In the genomic region with DNA sequence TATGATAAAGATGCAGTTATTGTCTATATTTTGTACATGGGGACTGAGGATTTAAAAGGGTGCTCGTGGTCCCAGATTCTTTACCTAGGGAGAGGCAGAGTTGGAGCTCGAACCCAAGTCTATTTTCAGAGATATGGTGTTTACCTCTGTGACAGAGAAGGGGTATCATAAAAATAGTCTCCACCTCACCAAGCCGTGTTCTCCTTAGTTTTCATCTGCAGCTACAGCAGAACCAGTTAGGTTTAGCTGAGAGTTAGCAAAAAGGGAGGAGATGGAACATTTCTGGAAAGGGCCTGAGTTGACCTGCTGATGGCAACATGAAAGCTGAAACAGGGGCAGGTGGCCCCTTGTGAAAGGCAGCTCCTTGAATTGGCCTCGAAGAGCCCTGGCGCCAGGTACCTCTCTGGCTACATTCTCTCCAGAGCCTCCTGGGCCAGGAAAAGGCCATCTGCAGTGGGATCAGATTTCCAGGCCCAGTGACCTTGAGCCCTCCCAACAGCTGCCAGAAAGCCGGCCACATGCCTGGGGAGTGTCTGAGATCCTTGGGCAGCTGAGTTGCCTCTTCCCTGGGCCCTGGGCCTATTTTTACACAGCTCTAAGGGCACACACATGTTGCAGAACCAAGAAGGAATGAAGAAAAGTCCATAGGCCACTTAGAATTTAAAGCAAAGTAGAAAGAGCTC, we compare ENCODE assay signal across 15 cellular contexts.
DNase-seq lines count a peak whose midpoint lies in the region; ATAC-seq and TF ChIP-seq lines count a peak whose summit lies in the region.
"Had no signal": no experiment of that assay in that cellular context is flagged by ENCODE, and none has a peak within 500 bp of the region (broad histone marks: within the 10 kb centered on the region; RNA-seq: fewer than 3 reads in every experiment).

No MANE protein-coding gene starts in this region.

- DNase-seq in G401 (ENCODE audit: low spot score) (peak; percentile 57), RPMI7951 (ENCODE audit: low read depth) (peak; percentile 45), Right ventricle myocardium superior (peak; percentile 44), gastrocnemius medialis (peak; percentile 82 to 95), KG1 (lab: John Stamatoyannopoulos, UW) (no peak), esophagus muscularis mucosa (ENCODE audit: extremely low spot score) (no peak), vagina (ENCODE audit: extremely low spot score in 2 of 2) (no peak)
- DNase-seq: activated naive CD4-positive, alpha-beta T cell treated with Interleukin-2 at 50 U/mL for 16 hours; brain microvascular endothelial cell; effector CD8-positive, alpha-beta T cell; NCI-H2227 treated with DMSO at 0.1 percent for 48 hours; OCI-M1; stimulated activated naive CD4-positive, alpha-beta T cell had no signal

- TF ChIP-seq CTCF in gastrocnemius medialis (IDR thresholded peaks at IDR 0.05 in 4 of 5, conservative IDR thresholded peaks at IDR 0.05 in 1 of 5), result no peak
- TF ChIP-seq CTCF in esophagus muscularis mucosa (IDR thresholded peaks at IDR 0.05), result no peak
- no peak for TF ChIP-seq CTCF in vagina (IDR thresholded peaks at IDR 0.05)

- in situ Hi-C loops in G401 (cut with HindIII; ENCODE audit: low sequenced_read_pairs), result no loop called here
- in situ Hi-C loops in gastrocnemius medialis (cut with MboI; ENCODE audit: low sequenced_read_pairs in 4 of 4), result no loop called here

- no peaks in the 10 kb centered on the region for H3K27me3 ChIP-seq in gastrocnemius medialis
- no peaks in the 10 kb centered on the region for H3K27me3 ChIP-seq in esophagus muscularis mucosa
- no peaks in the 10 kb centered on the region for H3K27me3 ChIP-seq in vagina
- H3K27me3 ChIP-seq: brain microvascular endothelial cell had no signal

- WGBS in esophagus muscularis mucosa, result 81% methylated on average over 6 of the region's 6 CpGs

- peak overlapping the region; percentile 71 to 76 (median 74) for H3K27ac ChIP-seq in gastrocnemius medialis
- no peak overlapping the region for H3K27ac ChIP-seq in esophagus muscularis mucosa (replicated peaks in 1 of 4)
- no peak overlapping the region for H3K27ac ChIP-seq in vagina
- H3K27ac ChIP-seq: brain microvascular endothelial cell, VCaP had no signal

- no peak for TF ChIP-seq POLR2A in gastrocnemius medialis (IDR thresholded peaks at IDR 0.05)
- TF ChIP-seq POLR2A in esophagus muscularis mucosa (IDR thresholded peaks at IDR 0.05; ENCODE audit: low read depth), result no peak
- TF ChIP-seq POLR2A in vagina (IDR thresholded peaks at IDR 0.05), result no peak

- H3K36me3 ChIP-seq in gastrocnemius medialis (no peaks in the 10 kb centered on the region), esophagus muscularis mucosa (peaks cover 0 to 24% (median 7%) of the 10 kb centered on the region in 4 donors), vagina (no peaks in the 10 kb centered on the region)
- H3K36me3 ChIP-seq: brain microvascular endothelial cell had no signal

- H3K9me3 ChIP-seq in gastrocnemius medialis (no peaks in the 10 kb centered on the region), esophagus muscularis mucosa (no peaks in the 10 kb centered on the region), vagina (no peaks in the 10 kb centered on the region)

- no peak for TF ChIP-seq EP300 in esophagus muscularis mucosa (IDR thresholded peaks at IDR 0.05)

- H3K4me3 ChIP-seq in gastrocnemius medialis (no peak overlapping the region), esophagus muscularis mucosa (no peak overlapping the region), vagina (no peak overlapping the region)
- H3K4me3 ChIP-seq: smooth muscle cell had no signal

- H3K4me1 ChIP-seq in gastrocnemius medialis (peaks cover 23 to 40% of the 10 kb centered on the region in 2 donors), esophagus muscularis mucosa (peaks cover 27 to 52% (median 37%) of the 10 kb centered on the region in 4 donors), vagina (peaks cover 9% of the 10 kb centered on the region)

- intact Hi-C loops in Right ventricle myocardium superior (cut with DNase I) (no loop called here), gastrocnemius medialis (cut with DNase I; ENCODE audit: low total_unique reads) (loop anchor here (1.0 kb wide), 2 partner anchors 19 to 36 kb away; no protein-coding TSS in a partner anchor), esophagus muscularis mucosa (cut with DNase I) (no loop called here), vagina (cut with DNase I) (no loop called here)

- peak; percentile 39 for ATAC-seq in Right ventricle myocardium superior (ENCODE audit: poor library complexity)
- peak; percentile 98 for ATAC-seq in gastrocnemius medialis

Comparison
In these comparisons a context has a peak if more than half of its experiments do, and no peak if none do; other contexts are left out.
1. DNase-seq: peak in G401 (single experiment), RPMI7951 (single experiment), Right ventricle myocardium superior (single experiment) and gastrocnemius medialis (2 of 2); none in KG1 (single experiment), esophagus muscularis mucosa (single experiment) and vagina (0 of 2).
2. H3K27ac ChIP-seq: peak in gastrocnemius medialis (4 of 4); none in esophagus muscularis mucosa (0 of 4) and vagina (single experiment).